In the genomic region with DNA sequence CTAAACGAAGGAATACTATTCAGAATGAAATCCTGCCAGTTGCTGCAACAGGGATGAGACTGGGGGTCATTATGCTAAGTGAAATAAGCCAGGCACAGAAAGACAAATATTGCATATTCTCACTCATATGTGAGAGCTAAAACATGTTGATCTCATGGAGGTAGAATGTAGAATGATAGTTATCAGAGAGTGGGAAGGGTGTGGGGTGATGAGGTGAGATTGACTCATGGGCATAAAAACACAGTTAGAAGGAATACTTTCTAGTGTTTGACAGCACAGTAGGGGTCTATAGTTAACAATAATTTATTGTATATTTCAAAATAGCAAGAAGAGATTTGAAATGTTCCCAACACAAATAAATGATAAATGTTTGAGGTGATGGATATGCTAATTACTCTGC, we compare ENCODE assay signal across 11 cellular contexts. TPM values are rescaled to one million over a fixed set of nuclear protein-coding genes. Genes with fewer than 3 reads are reported as not detected.
"Had no signal": no experiment of that assay in that cellular context is flagged by ENCODE, and none has a peak within 500 bp of the region (broad histone marks: within the 10 kb centered on the region; RNA-seq: fewer than 3 reads in every experiment).

No MANE protein-coding gene starts in this region.

- H3K9ac ChIP-seq: GM23248 had no signal

- H3K27ac Mint-ChIP-seq: GM23338, H9, HFFc6 had no signal

- H3K4me3 ChIP-seq: GM23248, GM23338, HAP-1 had no signal

- H3K9me3 ChIP-seq: HAP-1 had no signal

- H3K27ac ChIP-seq: GM23248 had no signal

- H2AFZ ChIP-seq: GM23248, GM23338 had no signal

- H3K4me2 ChIP-seq: GM23338 had no signal

- H3K4me1 ChIP-seq: HAP-1 had no signal

- H3K36me3 ChIP-seq: HAP-1 had no signal

- ATAC-seq: GM23338, HCT116 had no signal

- DNase-seq: GM23248, GOT3, H7, H9, HCEC 1CT, HFFc6 had no signal

RNA-seq across cellular contexts. Expression of a gene that starts 7.8 kb away (rescaled TPM):
- total RNA-seq: GM23248, GM23338, H1, H4, H7, H9, HFFc6 had no signal
- polyA plus RNA-seq: GM23248, GM23338, H1 had no signal

RNA-seq across cellular contexts. Expression of a gene that starts 46.2 kb away (rescaled TPM):
- total RNA-seq: GM23248, HFFc6 had no signal
- polyA plus RNA-seq: GM23248 had no signal

RNA-seq across cellular contexts. Expression of a gene that starts 47.6 kb away (rescaled TPM):
- total RNA-seq: GM23248, GM23338, H1, H4, H7, H9, HFFc6 had no signal
- polyA plus RNA-seq: GM23248, GM23338, H1 had no signal
